In the genomic region with DNA sequence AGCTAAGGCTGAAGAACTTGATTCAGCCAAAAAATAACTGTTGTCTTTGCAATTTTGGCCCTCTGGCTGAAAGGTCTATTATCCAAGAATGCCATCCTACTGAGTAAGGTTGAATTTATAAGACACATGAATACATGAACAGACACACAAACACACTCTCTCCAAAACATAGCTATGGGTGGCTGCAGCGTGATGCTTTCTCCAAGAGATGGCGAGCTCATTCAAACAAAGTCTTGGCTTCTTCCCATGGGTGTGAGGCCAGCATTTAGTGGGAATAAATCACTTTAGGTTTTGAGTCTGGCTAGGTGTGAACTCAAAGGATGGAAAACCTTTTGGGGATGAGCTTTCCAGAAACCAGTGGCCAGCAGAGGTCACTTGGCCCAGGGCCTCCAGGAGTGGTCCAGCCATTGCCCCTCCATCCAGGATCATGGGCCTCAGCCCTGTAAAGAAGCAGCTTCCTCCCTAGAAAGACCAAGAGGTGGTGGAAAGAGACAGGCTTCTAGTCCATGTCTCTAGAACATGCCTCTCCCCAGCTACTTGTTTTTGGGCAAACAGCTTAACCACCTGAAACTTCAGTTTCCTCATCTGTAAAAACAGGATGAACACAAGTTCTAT, we compare ENCODE assay signal across 12 cellular contexts. TPM values are rescaled to one million over a fixed set of nuclear protein-coding genes. Genes with fewer than 3 reads are reported as not detected.
DNase-seq lines count a peak whose midpoint lies in the region; ATAC-seq and TF ChIP-seq lines count a peak whose summit lies in the region.
"Had no signal": no experiment of that assay in that cellular context is flagged by ENCODE, and none has a peak within 500 bp of the region (broad histone marks: within the 10 kb centered on the region; RNA-seq: fewer than 3 reads in every experiment).

No MANE protein-coding gene starts in this region.

- no peak overlapping the region for H3K27ac Mint-ChIP-seq in osteocyte (ENCODE audit: unreplicated experiment)
- no peak overlapping the region for H3K27ac Mint-ChIP-seq in CD4-positive, alpha-beta memory T cell
- H3K27ac Mint-ChIP-seq: naive thymus-derived CD4-positive, alpha-beta T cell; T-helper 17 cell had no signal

- H3K9me3 Mint-ChIP-seq in osteocyte (ENCODE audit: unreplicated experiment) = no peaks in the 10 kb centered on the region
- H3K9me3 Mint-ChIP-seq in CD4-positive, alpha-beta memory T cell = no peaks in the 10 kb centered on the region

- TF ChIP-seq CTCF in osteocyte (IDR thresholded peaks at IDR 0.05) = peak; percentile 70

- H3K4me1 Mint-ChIP-seq in osteocyte (ENCODE audit: unreplicated experiment) = peaks cover 3% of the 10 kb centered on the region
- peaks cover 0 to 2% (median 0%) of the 10 kb centered on the region in 4 donors for H3K4me1 Mint-ChIP-seq in CD4-positive, alpha-beta memory T cell
- H3K4me1 Mint-ChIP-seq: naive thymus-derived CD4-positive, alpha-beta T cell; T-helper 17 cell had no signal

- H3K27ac ChIP-seq in CD4-positive, alpha-beta memory T cell (ENCODE audit: low read depth, low read length) = no peak overlapping the region
- H3K27ac ChIP-seq: epithelial cell of prostate had no signal

- H3K4me1 ChIP-seq in CD4-positive, alpha-beta memory T cell (ENCODE audit: insufficient read depth, low read length) = no peaks in the 10 kb centered on the region

- H3K27me3 ChIP-seq in CD4-positive, alpha-beta memory T cell (ENCODE audit: insufficient read depth, low read length) = no peaks in the 10 kb centered on the region

- no peak for ATAC-seq in GM21447 (IDR thresholded peaks at IDR 0.05; ENCODE audit: unreplicated experiment)
- ATAC-seq: K562; naive thymus-derived CD4-positive, alpha-beta T cell; T-helper 17 cell had no signal

- no peak overlapping the region for H3K4me3 Mint-ChIP-seq in osteocyte (ENCODE audit: unreplicated experiment)
- no peak overlapping the region for H3K4me3 Mint-ChIP-seq in CD4-positive, alpha-beta memory T cell
- H3K4me3 Mint-ChIP-seq: naive thymus-derived CD4-positive, alpha-beta T cell; T-helper 17 cell had no signal

- H3K36me3 Mint-ChIP-seq in osteocyte (ENCODE audit: unreplicated experiment) = peaks cover 3% of the 10 kb centered on the region
- no peaks in the 10 kb centered on the region for H3K36me3 Mint-ChIP-seq in CD4-positive, alpha-beta memory T cell
- H3K36me3 Mint-ChIP-seq: naive thymus-derived CD4-positive, alpha-beta T cell had no signal

- POLR2A ChIA-PET in CD4-positive, alpha-beta memory T cell (lab: Charles Lee; ENCODE audit: partially characterized antibody) = interaction anchor here (2.4 kb wide), 1 partner anchor 22 kb away, joined by 7 read pairs; no protein-coding TSS in a partner anchor

- peaks cover 40% of the 10 kb centered on the region for H3K27me3 Mint-ChIP-seq in osteocyte (ENCODE audit: unreplicated experiment)
- H3K27me3 Mint-ChIP-seq in CD4-positive, alpha-beta memory T cell = peaks cover 12 to 19% of the 10 kb centered on the region in 2 donors

- no peak overlapping the region for H3K4me3 ChIP-seq in CD4-positive, alpha-beta memory T cell (ENCODE audit: low read length in 2 of 2)
- H3K4me3 ChIP-seq: K562 had no signal

- DNase-seq in NCI-H1105 treated with DMSO at 0.1 percent for 48 hours (lab: John Stamatoyannopoulos, UW) = peak; percentile 0
- DNase-seq in NCI-H1105 (lab: John Stamatoyannopoulos, UW) = no peak
- DNase-seq in NCI-H460 (ENCODE audit: extremely low read depth, low read depth) = peak; percentile 35
- DNase-seq in dedifferentiated amniotic fluid mesenchymal stem cell (ENCODE audit: extremely low spot score) = peak; percentile 62
- no peak for DNase-seq in osteocyte (ENCODE audit: extremely low spot score, unreplicated experiment)
- DNase-seq in NCI-H128 (lab: John Stamatoyannopoulos, UW; ENCODE audit: unreplicated experiment) = no peak
- DNase-seq in CD4-positive, alpha-beta memory T cell = no peak
- DNase-seq: naive thymus-derived CD4-positive, alpha-beta T cell; T-helper 17 cell had no signal

- H3K36me3 ChIP-seq in CD4-positive, alpha-beta memory T cell (ENCODE audit: insufficient read depth, low read length) = no peaks in the 10 kb centered on the region

- CTCF ChIA-PET in CD4-positive, alpha-beta memory T cell (lab: Charles Lee; ENCODE audit: partially characterized antibody) = interaction anchor here (0.8 to 2.3 kb wide), 3 partner anchors 8 to 21 kb away, joined by 3 to 9 read pairs (median 8); no protein-coding TSS in a partner anchor

- no peaks in the 10 kb centered on the region for H3K9me3 ChIP-seq in CD4-positive, alpha-beta memory T cell (ENCODE audit: control insufficient read depth in 1 of 2, low read length in 2 of 2)

- intact Hi-C loops in CD4-positive, alpha-beta memory T cell (cut with micrococcal nuclease) = loop anchor here (10.0 kb wide), 1 partner anchor 225 kb away; no protein-coding TSS in a partner anchor

RNA-seq across cellular contexts. Expression of gene OSR1, which starts 11.0 kb away (rescaled TPM):
- 5.1 and 5.2 TPM in 2 replicates for total RNA-seq in NCI-H460 (2014; rRNA removed; shearing (Covaris generic))
- polyA plus RNA-seq in NCI-H460 (2014; cell fraction: nucleus; rRNA removed) = 1.7 and 3.4 TPM in 2 replicates
- 5.8 and 6.1 TPM in 2 replicates for total RNA-seq in osteocyte
- not detected for total RNA-seq in CD4-positive, alpha-beta memory T cell
- polyA plus RNA-seq in CD4-positive, alpha-beta memory T cell = not detected
- total RNA-seq: K562; naive thymus-derived CD4-positive, alpha-beta T cell; T-helper 17 cell had no signal
- polyA plus RNA-seq: K562; naive thymus-derived CD4-positive, alpha-beta T cell had no signal

Comparison
In these comparisons a context has a peak if more than half of its experiments do, and no peak if none do; other contexts are left out.
1. DNase-seq: peak in NCI-H1105 treated with DMSO at 0.1 percent for 48 hours (single experiment), NCI-H460 (single experiment) and dedifferentiated amniotic fluid mesenchymal stem cell (single experiment); none in NCI-H1105 (single experiment), osteocyte (single experiment), NCI-H128 (single experiment) and CD4-positive, alpha-beta memory T cell (0 of 5).